In genomic region chr12:31732926-31733548, GRCh38 we compare ENCODE assay signal across 8 cellular contexts. TPM values are rescaled to one million over a fixed set of nuclear protein-coding genes. Genes with fewer than 3 reads are reported as not detected.
DNase-seq lines count a peak whose midpoint lies in the region; ATAC-seq and TF ChIP-seq lines count a peak whose summit lies in the region.

No MANE protein-coding gene starts in this region.

- peak overlapping the region; percentile 67 to 99 (median 95) for H3K27ac ChIP-seq in spleen

- no peak for TF ChIP-seq POLR2A in spleen (IDR thresholded peaks at IDR 0.05)

- no peak for ATAC-seq in GM21529 (IDR thresholded peaks at IDR 0.05; ENCODE audit: unreplicated experiment)

- peaks cover 11 to 67% (median 26%) of the 10 kb centered on the region in 6 donors for H3K4me1 ChIP-seq in spleen

- WGBS in spleen, 5 donors = 69 to 86% (median 76%) methylated on average over 5 of the region's 5 CpGs

- H3K9me3 ChIP-seq in spleen = peaks cover 3 to 35% (median 23%) of the 10 kb centered on the region in 8 donors

- DNase-seq in AG10803 (ENCODE audit: low read depth) (peak; percentile 75), HS-27A (ENCODE audit: low read depth) (peak; percentile 96), fibroblast of mammary gland (ENCODE audit: low read depth) (peak; percentile 88), spleen (no peak), NCI-H748 treated with DMSO at 0.1 percent for 48 hours (lab: John Stamatoyannopoulos, UW) (no peak), NOMO-1 treated with DMSO at 0.1 percent for 48 hours (lab: John Stamatoyannopoulos, UW; ENCODE audit: unreplicated experiment) (no peak)
- DNase-seq in activated CD8-positive, alpha-beta memory T cell treated with anti-CD3 and anti-CD28 coated beads for 24 hours = peak; percentile 85

- intact Hi-C loops in spleen (cut with DNase I; ENCODE audit: low total_unique reads) = no loop called here

- TF ChIP-seq CTCF in AG10803 (conservative IDR thresholded peaks at IDR 0.05; ENCODE audit: low read length) (no peak), fibroblast of mammary gland (conservative IDR thresholded peaks at IDR 0.05; ENCODE audit: control insufficient read depth, insufficient read depth, low read depth, low read length) (no peak), spleen (IDR thresholded peaks at IDR 0.05 in 8 of 11, conservative IDR thresholded peaks at IDR 0.05 in 3 of 11) (no peak)

- no peaks in the 10 kb centered on the region for H3K27me3 ChIP-seq in spleen (replicated peaks in 1 of 7)

- no peak overlapping the region for H3K4me3 ChIP-seq in AG10803 (ENCODE audit: low read length)
- no peak overlapping the region for H3K4me3 ChIP-seq in fibroblast of mammary gland (ENCODE audit: control insufficient read depth, low read depth, low read length)
- no peak overlapping the region for H3K4me3 ChIP-seq in spleen

- no peaks in the 10 kb centered on the region for H3K36me3 ChIP-seq in spleen

RNA-seq across cellular contexts. Expression of gene AMN1, which starts 4.2 kb away (rescaled TPM):
- total RNA-seq in spleen = 10 to 100 TPM; 12.9 to 27.4 (median 15.8) TPM
- 10 to 100 TPM; 13.7 to 18.1 (median 17.5) TPM for polyA plus RNA-seq in spleen

Comparison
In these comparisons a context has a peak if more than half of its experiments do, and no peak if none do; other contexts are left out.
1. DNase-seq: peak in AG10803 (single experiment), HS-27A (single experiment), activated CD8-positive, alpha-beta memory T cell treated with anti-CD3 and anti-CD28 coated beads for 24 hours (single experiment) and fibroblast of mammary gland (single experiment); none in spleen (single experiment), NCI-H748 treated with DMSO at 0.1 percent for 48 hours (single experiment) and NOMO-1 treated with DMSO at 0.1 percent for 48 hours (single experiment).